ENCODE assay signal across 7 cellular contexts in the genomic region with DNA sequence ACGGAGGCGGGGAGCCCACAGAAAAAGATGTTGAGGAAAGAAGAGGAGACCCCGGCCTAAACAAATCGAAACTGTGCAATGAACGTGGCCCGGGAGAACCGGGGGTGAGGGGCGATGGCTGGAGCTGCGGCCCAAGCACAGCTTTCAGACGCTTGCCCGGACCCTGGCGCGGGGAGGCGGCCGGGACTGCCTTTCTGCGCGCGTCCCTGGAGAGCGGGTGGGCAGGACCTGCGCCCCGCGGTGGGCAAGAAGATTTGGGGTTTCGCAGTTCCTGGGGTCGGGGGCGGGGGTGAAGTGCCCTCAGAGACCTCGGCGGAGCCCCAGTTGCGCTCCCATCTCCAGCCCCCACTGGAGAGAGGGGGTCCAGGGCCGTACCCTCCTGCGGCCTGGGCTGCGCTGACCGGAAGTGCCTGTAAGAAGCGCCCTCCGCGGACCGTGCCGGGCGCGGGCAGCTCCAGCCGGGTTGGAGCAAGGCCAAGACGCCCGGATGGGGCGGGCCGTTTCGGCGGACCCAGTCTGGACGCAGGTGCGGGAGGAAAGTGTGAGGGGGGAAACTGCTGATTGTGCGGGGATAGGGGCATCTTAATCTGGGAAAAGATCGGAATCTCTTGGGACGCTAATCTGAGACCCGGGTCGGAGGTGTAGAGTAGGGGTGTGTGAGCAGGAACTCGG. TPM values are rescaled to one million over a fixed set of nuclear protein-coding genes. Genes with fewer than 3 reads are reported as not detected.
DNase-seq lines count a peak whose midpoint lies in the region; FAIRE-seq and TF ChIP-seq lines count a peak whose summit lies in the region.

No MANE protein-coding gene starts in this region.

- H3K27me3 Mint-ChIP-seq in activated naive CD8-positive, alpha-beta T cell: peaks cover 55% of the 10 kb centered on the region

- H3K9me1 ChIP-seq in keratinocyte (ENCODE audit: control insufficient read depth, extremely low read depth, insufficient read depth, low read length): no peaks in the 10 kb centered on the region

- H3K9ac ChIP-seq in keratinocyte (ENCODE audit: control insufficient read depth, extremely low read depth, insufficient read depth, low read length): no peak overlapping the region

- dilution Hi-C loops in keratinocyte (cut with MboI; ENCODE audit: extremely low pct_ligation_motif_present, low sequenced_read_pairs): no loop called here

- H3K4me3 Mint-ChIP-seq in activated naive CD8-positive, alpha-beta T cell: peak overlapping the region; percentile 77

- no peaks in the 10 kb centered on the region for H3K36me3 ChIP-seq in keratinocyte (ENCODE audit: control insufficient read depth in 2 of 2, extremely low read depth in 1 of 2, insufficient read depth in 2 of 2, low read length in 2 of 2)

- H3K4me2 ChIP-seq in keratinocyte (ENCODE audit: control insufficient read depth, extremely low read depth, insufficient read depth, low read depth, low read length): peak overlapping the region; percentile 78

- H3K27ac Mint-ChIP-seq in activated naive CD8-positive, alpha-beta T cell: no peak overlapping the region

- H3K4me1 ChIP-seq in keratinocyte (ENCODE audit: control insufficient read depth, extremely low read depth, insufficient read depth, low read length): peaks cover 4% of the 10 kb centered on the region

- TF ChIP-seq CTCF in HFF-Myc (IDR thresholded peaks at IDR 0.05; ENCODE audit: low read depth, low read length, missing control alignments) (no peak), keratinocyte (optimal IDR thresholded peaks at IDR 0.05 in 1 of 3, IDR thresholded peaks at IDR 0.05 in 1 of 3, conservative IDR thresholded peaks at IDR 0.05 in 1 of 3; ENCODE audit: extremely low read depth in 1 of 3, insufficient read depth in 2 of 3, low read length in 3 of 3) (no peak)

- peak overlapping the region; percentile 31 for H2AFZ ChIP-seq in keratinocyte (ENCODE audit: control insufficient read depth, low read length)

- no peak for FAIRE-seq in keratinocyte (lab: Jason Lieb, UNC)

- peaks cover 64% of the 10 kb centered on the region for H3K27me3 ChIP-seq in keratinocyte (ENCODE audit: control insufficient read depth, extremely low read depth, insufficient read depth, low read length)

- no peaks in the 10 kb centered on the region for H4K20me1 ChIP-seq in keratinocyte (ENCODE audit: control insufficient read depth, extremely low read depth, insufficient read depth, low read length)

- no peaks in the 10 kb centered on the region for H3K9me3 ChIP-seq in keratinocyte (ENCODE audit: control insufficient read depth, low read depth, low read length)

- peaks cover 11% of the 10 kb centered on the region for H3K4me1 Mint-ChIP-seq in activated naive CD8-positive, alpha-beta T cell (ENCODE audit: low read depth)

- H3K9me3 Mint-ChIP-seq in activated naive CD8-positive, alpha-beta T cell (ENCODE audit: low read depth): no peaks in the 10 kb centered on the region

- peak overlapping the region; percentile 30 for H3K4me3 ChIP-seq in HFF-Myc (replicated peaks; ENCODE audit: low read depth, low read length)
- H3K4me3 ChIP-seq in keratinocyte (ENCODE audit: control insufficient read depth in 2 of 3, extremely low read depth in 1 of 3, insufficient read depth in 2 of 3, low read depth in 1 of 3, low read length in 3 of 3): peak overlapping the region; percentile 5 to 60 (median 44)
- peak overlapping the region; percentile 10 to 46 (median 31) for H3K4me3 ChIP-seq in skin epidermis

- no peaks in the 10 kb centered on the region for H3K79me2 ChIP-seq in keratinocyte (ENCODE audit: control insufficient read depth, insufficient read depth, low read length)

- no peak for DNase-seq in HFF-Myc (ENCODE audit: extremely low read depth, low read depth)
- DNase-seq in keratinocyte (ENCODE audit: low read depth, low spot score): no peak
- DNase-seq in NCI-H526 treated with DMSO at 0.1 percent for 48 hours (lab: John Stamatoyannopoulos, UW): no peak
- DNase-seq in EL: no peak
- no peak for DNase-seq in AG08396 (ENCODE audit: low spot score)

- H3K27ac ChIP-seq in keratinocyte (ENCODE audit: control insufficient read depth, insufficient read depth, low read length): no peak overlapping the region
- peak overlapping the region in 16 of 21 experiments; percentile 19 to 81 (median 54) for H3K27ac ChIP-seq in skin epidermis

- no peaks in the 10 kb centered on the region for H3K36me3 Mint-ChIP-seq in activated naive CD8-positive, alpha-beta T cell

RNA-seq across cellular contexts. Expression of a gene that starts 11.6 kb away (rescaled TPM):
- 0.05 to 0.24 TPM (median 0.08 TPM) in 3 replicates for polyA plus RNA-seq in keratinocyte
- polyA plus RNA-seq in keratinocyte (2011; ENCODE audit: low read depth): 1.2 TPM
- polyA plus RNA-seq in keratinocyte (2011; cell fraction: cytosol; rRNA removed): 0.05 and 0.22 TPM in 2 replicates
- polyA plus RNA-seq in keratinocyte (2011; cell fraction: nucleus; rRNA removed): 0.15 and 0.28 TPM in 2 replicates
- polyA plus RNA-seq in keratinocyte (2012; ENCODE audit: low replicate concordance): 0.68 and 1.5 TPM in 2 replicates
- polyA minus RNA-seq in keratinocyte: 1.0 TPM in 1 of 3 replicates, not detected in the others
- not detected for polyA minus RNA-seq in keratinocyte (2011; cell fraction: cytosol; rRNA and poly(A)+ RNA removed)
- polyA minus RNA-seq in keratinocyte (2011; cell fraction: nucleus; rRNA and poly(A)+ RNA removed): not detected in 2 replicates
